1 cellular context compared by ENCODE assay signal in genomic region chr4:112130903-112131302, GRCh38.
TF ChIP-seq lines count a peak whose summit lies in the region.

No MANE protein-coding gene starts in this region.

TF ChIP-seq in SK-N-SH treated with all-trans-retinoic acid at 6 μM for 48 hours, 23 proteins besides CTCF, POLR2A, EP300 and RAD21:
- TF ChIP-seq TSHZ2 (CRISPR knock-in tag; IDR thresholded peaks at IDR 0.05) (no peak), CSDC2 (CRISPR knock-in tag; IDR thresholded peaks at IDR 0.05) (no peak)
